8 cellular contexts compared by ENCODE assay signal in the genomic region with DNA sequence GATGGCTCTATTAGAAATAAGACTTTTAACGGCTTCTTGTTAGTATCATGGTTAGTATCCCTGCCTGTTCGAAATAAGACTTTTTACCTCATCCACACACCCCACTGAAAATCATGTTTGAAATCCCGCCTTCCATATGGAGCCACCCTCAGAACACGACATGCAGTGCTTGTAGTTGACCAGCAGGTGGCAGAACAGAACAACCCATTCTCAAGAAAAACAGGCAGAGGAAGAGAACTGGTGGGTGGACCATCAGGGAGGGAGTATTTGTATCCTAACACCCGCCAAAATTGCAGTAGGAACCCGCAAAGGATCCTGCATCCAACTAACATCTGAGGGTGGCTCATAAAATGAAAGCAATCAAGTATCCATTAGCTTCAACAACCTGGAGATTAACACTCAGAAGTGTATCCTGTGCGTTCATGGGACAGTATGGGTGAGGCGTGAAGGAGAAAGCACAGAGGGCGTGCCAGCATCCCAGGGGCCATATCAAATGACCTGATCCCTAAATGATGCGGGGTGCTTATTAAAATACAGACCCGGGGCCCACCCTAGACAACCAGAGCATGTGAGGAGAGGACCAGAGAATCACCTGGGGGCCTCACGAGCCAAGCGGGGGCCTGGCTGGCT.
DNase-seq lines count a peak whose midpoint lies in the region; ATAC-seq and TF ChIP-seq lines count a peak whose summit lies in the region.

No MANE protein-coding gene starts in this region.

- TF ChIP-seq POLR2A in Peyer's patch (IDR thresholded peaks at IDR 0.05) = no peak

- TF ChIP-seq CTCF in Peyer's patch (IDR thresholded peaks at IDR 0.05) = peak; percentile 66 to 92 (median 86)
- peak; percentile 90 for TF ChIP-seq CTCF in neutrophil (IDR thresholded peaks at IDR 0.05)
- peak; percentile 95 for TF ChIP-seq CTCF in upper lobe of right lung (IDR thresholded peaks at IDR 0.05)

- H3K4me1 ChIP-seq in Peyer's patch (peaks cover 0 to 7% (median 2%) of the 10 kb centered on the region in 4 donors), neutrophil (ENCODE audit: control insufficient read depth in 1 of 2, insufficient read depth in 1 of 2, low read depth in 1 of 2, low read length in 1 of 2) (no peaks in the 10 kb centered on the region), upper lobe of right lung (peaks cover 26% of the 10 kb centered on the region)

- intact Hi-C loops in upper lobe of right lung (cut with DNase I) = no loop called here

- H3K4me3 ChIP-seq in Peyer's patch = no peak overlapping the region
- H3K4me3 ChIP-seq in neutrophil (ENCODE audit: low read depth in 1 of 2, low read length in 1 of 2) = no peak overlapping the region
- H3K4me3 ChIP-seq in upper lobe of right lung = no peak overlapping the region

- peak; percentile 87 for TF ChIP-seq RAD21 in Ishikawa (IDR thresholded peaks at IDR 0.05; ENCODE audit: low read depth)

- H3K9me3 ChIP-seq in Peyer's patch (no peaks in the 10 kb centered on the region), neutrophil (no peaks in the 10 kb centered on the region), upper lobe of right lung (no peaks in the 10 kb centered on the region)

- H3K27ac ChIP-seq in Peyer's patch (no peak overlapping the region), neutrophil (no peak overlapping the region), upper lobe of right lung (no peak overlapping the region)

- no peaks in the 10 kb centered on the region for H3K27me3 ChIP-seq in Peyer's patch
- peaks cover 31% of the 10 kb centered on the region for H3K27me3 ChIP-seq in neutrophil
- no peaks in the 10 kb centered on the region for H3K27me3 ChIP-seq in upper lobe of right lung

- TF ChIP-seq EP300 in Ishikawa (IDR thresholded peaks at IDR 0.05; ENCODE audit: borderline replicate concordance) = no peak

- H3K36me3 ChIP-seq in Peyer's patch (no peaks in the 10 kb centered on the region), neutrophil (no peaks in the 10 kb centered on the region), upper lobe of right lung (no peaks in the 10 kb centered on the region)

- peak; percentile 84 for ATAC-seq in upper lobe of right lung

- peak; percentile 55 to 63 for DNase-seq in NCI-H2081 (lab: John Stamatoyannopoulos, UW)
- no peak for DNase-seq in NCI-H2081 treated with DMSO at 0.1 percent for 48 hours (lab: John Stamatoyannopoulos, UW)
- peak in 2 of 3 donors; percentile 29 to 74 for DNase-seq in Peyer's patch
- peak; percentile 8 for DNase-seq in activated T-helper 1 cell treated with Interleukin-2 at 50 U/mL for 16 hours (ENCODE audit: low read depth)
- DNase-seq in fibroblast of the conjunctiva (ENCODE audit: low read depth) = peak; percentile 78
- DNase-seq in upper lobe of right lung = no peak

TF ChIP-seq in Ishikawa, 13 proteins besides CTCF, POLR2A, EP300 and RAD21:
- TF ChIP-seq TAF1 (IDR thresholded peaks at IDR 0.05; ENCODE audit: low read depth) = no peak
- no peak for TF ChIP-seq EGR1 (IDR thresholded peaks at IDR 0.05)
- TF ChIP-seq, protein P1, sequence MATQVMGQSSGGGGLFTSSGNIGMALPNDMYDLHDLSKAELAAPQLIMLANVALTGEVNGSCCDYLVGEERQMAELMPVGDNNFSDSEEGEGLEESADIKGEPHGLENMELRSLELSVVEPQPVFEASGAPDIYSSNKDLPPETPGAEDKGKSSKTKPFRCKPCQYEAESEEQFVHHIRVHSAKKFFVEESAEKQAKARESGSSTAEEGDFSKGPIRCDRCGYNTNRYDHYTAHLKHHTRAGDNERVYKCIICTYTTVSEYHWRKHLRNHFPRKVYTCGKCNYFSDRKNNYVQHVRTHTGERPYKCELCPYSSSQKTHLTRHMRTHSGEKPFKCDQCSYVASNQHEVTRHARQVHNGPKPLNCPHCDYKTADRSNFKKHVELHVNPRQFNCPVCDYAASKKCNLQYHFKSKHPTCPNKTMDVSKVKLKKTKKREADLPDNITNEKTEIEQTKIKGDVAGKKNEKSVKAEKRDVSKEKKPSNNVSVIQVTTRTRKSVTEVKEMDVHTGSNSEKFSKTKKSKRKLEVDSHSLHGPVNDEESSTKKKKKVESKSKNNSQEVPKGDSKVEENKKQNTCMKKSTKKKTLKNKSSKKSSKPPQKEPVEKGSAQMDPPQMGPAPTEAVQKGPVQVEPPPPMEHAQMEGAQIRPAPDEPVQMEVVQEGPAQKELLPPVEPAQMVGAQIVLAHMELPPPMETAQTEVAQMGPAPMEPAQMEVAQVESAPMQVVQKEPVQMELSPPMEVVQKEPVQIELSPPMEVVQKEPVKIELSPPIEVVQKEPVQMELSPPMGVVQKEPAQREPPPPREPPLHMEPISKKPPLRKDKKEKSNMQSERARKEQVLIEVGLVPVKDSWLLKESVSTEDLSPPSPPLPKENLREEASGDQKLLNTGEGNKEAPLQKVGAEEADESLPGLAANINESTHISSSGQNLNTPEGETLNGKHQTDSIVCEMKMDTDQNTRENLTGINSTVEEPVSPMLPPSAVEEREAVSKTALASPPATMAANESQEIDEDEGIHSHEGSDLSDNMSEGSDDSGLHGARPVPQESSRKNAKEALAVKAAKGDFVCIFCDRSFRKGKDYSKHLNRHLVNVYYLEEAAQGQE (IDR thresholded peaks at IDR 0.05; ENCODE audit: low read depth) = no peak
- no peak for TF ChIP-seq CREB1 (IDR thresholded peaks at IDR 0.05; ENCODE audit: low read depth)
- no peak for TF ChIP-seq CEBPB (IDR thresholded peaks at IDR 0.05)
- TF ChIP-seq TEAD4 (IDR thresholded peaks at IDR 0.05) = no peak
- TF ChIP-seq, protein P2, sequence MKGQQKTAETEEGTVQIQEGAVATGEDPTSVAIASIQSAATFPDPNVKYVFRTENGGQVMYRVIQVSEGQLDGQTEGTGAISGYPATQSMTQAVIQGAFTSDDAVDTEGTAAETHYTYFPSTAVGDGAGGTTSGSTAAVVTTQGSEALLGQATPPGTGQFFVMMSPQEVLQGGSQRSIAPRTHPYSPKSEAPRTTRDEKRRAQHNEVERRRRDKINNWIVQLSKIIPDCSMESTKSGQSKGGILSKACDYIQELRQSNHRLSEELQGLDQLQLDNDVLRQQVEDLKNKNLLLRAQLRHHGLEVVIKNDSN (IDR thresholded peaks at IDR 0.05) = no peak
- no peak for TF ChIP-seq FOXM1 (IDR thresholded peaks at IDR 0.05; ENCODE audit: borderline replicate concordance, low read depth)

Comparison
In these comparisons a context has a peak if more than half of its experiments do, and no peak if none do; other contexts are left out.
1. DNase-seq: peak in NCI-H2081 (2 of 2), Peyer's patch (2 of 3), activated T-helper 1 cell treated with Interleukin-2 at 50 U/mL for 16 hours (single experiment) and fibroblast of the conjunctiva (single experiment); none in NCI-H2081 treated with DMSO at 0.1 percent for 48 hours (single experiment) and upper lobe of right lung (single experiment).
2. Peak in every context shown above with its lines, with median percentiles within 50 percentile points of each other: CTCF ChIP-seq.